In genomic region chr5:43750809-43751208, GRCh38 we compare ENCODE assay signal across 24 cellular contexts.
"Had no signal": no experiment of that assay in that cellular context is flagged by ENCODE, and none has a peak within 500 bp of the region (broad histone marks: within the 10 kb centered on the region; RNA-seq: fewer than 3 reads in every experiment).

No MANE protein-coding gene starts in this region.

- H3K4me1 ChIP-seq: esophagus muscularis mucosa, foreskin keratinocyte, gastrocnemius medialis, heart right ventricle, left lung had no signal

- H3K4me1 Mint-ChIP-seq: memory B cell; naive thymus-derived CD4-positive, alpha-beta T cell had no signal

- H3K36me3 Mint-ChIP-seq: memory B cell had no signal

- H3K4me3 Mint-ChIP-seq: memory B cell; naive thymus-derived CD4-positive, alpha-beta T cell had no signal

- H3K4me3 ChIP-seq: coronary artery, dorsolateral prefrontal cortex, esophagus muscularis mucosa, gastrocnemius medialis, heart right ventricle, left lung, lung had no signal

- H3K27ac Mint-ChIP-seq: memory B cell; naive thymus-derived CD4-positive, alpha-beta T cell had no signal

- H3K27ac ChIP-seq: coronary artery, dorsolateral prefrontal cortex, esophagus muscularis mucosa, foreskin keratinocyte, gastrocnemius medialis, heart right ventricle, left lung had no signal

- H3K36me3 ChIP-seq: esophagus muscularis mucosa, gastrocnemius medialis, heart right ventricle, left lung had no signal

- H3K9me3 ChIP-seq: esophagus muscularis mucosa, gastrocnemius medialis had no signal

- FAIRE-seq: endothelial cell of umbilical vein, islet of Langerhans, keratinocyte had no signal

- ATAC-seq: foreskin keratinocyte; gastrocnemius medialis; heart right ventricle; left cardiac atrium; left lung; left ventricle myocardium superior; naive thymus-derived CD4-positive, alpha-beta T cell had no signal

- H3K27me3 ChIP-seq: dorsolateral prefrontal cortex, esophagus muscularis mucosa, foreskin keratinocyte, gastrocnemius medialis, heart right ventricle, left lung had no signal

- DNase-seq: dermis blood vessel endothelial cell; dorsolateral prefrontal cortex; effector CD4-positive, alpha-beta T cell; effector memory CD4-positive, alpha-beta T cell; foreskin keratinocyte; gastrocnemius medialis; glutamatergic neuron; head of caudate nucleus; heart right ventricle; hippocampal formation; left cardiac atrium; left lung; left ventricle myocardium superior; mammary epithelial cell; mesendoderm; midbrain; naive thymus-derived CD4-positive, alpha-beta T cell had no signal
